Comparison of ENCODE assay signal across 16 cellular contexts in the genomic region with DNA sequence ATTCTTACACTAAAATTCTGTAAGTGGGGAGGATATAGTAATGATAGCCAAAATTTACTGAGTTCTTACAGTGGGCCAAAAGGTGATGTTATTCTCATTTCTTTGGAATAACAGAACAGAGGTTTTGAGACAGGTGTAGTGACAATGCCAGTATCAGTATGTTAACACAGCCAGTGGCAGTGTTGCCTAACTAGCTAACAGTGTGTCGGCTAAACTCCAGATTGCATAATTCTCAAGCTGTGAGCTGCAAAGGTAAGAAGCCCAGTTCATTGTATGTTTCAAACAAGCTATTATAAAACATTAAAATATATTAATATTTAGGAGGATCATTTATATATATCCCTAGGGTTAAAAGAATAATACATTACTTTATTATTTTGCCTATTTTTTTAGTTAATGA.
A peak's percentile ranks its signal among the peaks of the same experiment; 100 is the strongest.
DNase-seq lines count a peak whose midpoint lies in the region; ATAC-seq and TF ChIP-seq lines count a peak whose summit lies in the region.
"Had no signal": no experiment of that assay in that cellular context is flagged by ENCODE, and none has a peak within 500 bp of the region (broad histone marks: within the 10 kb centered on the region; RNA-seq: fewer than 3 reads in every experiment).

No MANE protein-coding gene starts in this region.

- peak; percentile 27 for DNase-seq in Ammon's horn (ENCODE audit: low spot score)
- DNase-seq in HuH-7.5 (ENCODE audit: low spot score) = peak; percentile 25
- peak; percentile 83 for DNase-seq in epithelial cell of esophagus (ENCODE audit: low read depth)
- DNase-seq in stimulated activated CD4-positive, alpha-beta T cell treated with anti-CD3 and anti-CD28 coated beads, Interleukin-12 subunit alpha, Interleukin-12 subunit beta, amount 100 ng/mL, for 4 hours = no peak
- DNase-seq in NCI-H2107 treated with DMSO at 0.1 percent for 48 hours (lab: John Stamatoyannopoulos, UW; ENCODE audit: unreplicated experiment) = no peak
- DNase-seq: effector memory CD8-positive, alpha-beta T cell; hippocampal formation; naive thymus-derived CD4-positive, alpha-beta T cell; NCI-H1930; stimulated activated CD4-positive, alpha-beta T cell treated with anti-CD3 and anti-CD28 coated beads, Interleukin-1b, Interleukin-23, amount 100 ng/mL, for 48 hours had no signal

- H3K4me1 Mint-ChIP-seq in nephron = peaks cover 19% of the 10 kb centered on the region
- H3K4me1 Mint-ChIP-seq: central memory CD8-positive, alpha-beta T cell had no signal

- TF ChIP-seq CTCF in epithelial cell of esophagus (IDR thresholded peaks at IDR 0.05; ENCODE audit: insufficient read depth, low read depth, low read length, missing control alignments) (no peak), nephron (IDR thresholded peaks at IDR 0.05; ENCODE audit: unreplicated experiment in 3 of 3) (no peak)

- peak overlapping the region in 2 of 3 experiments; percentile 59 to 75 for H3K4me3 Mint-ChIP-seq in nephron
- H3K4me3 Mint-ChIP-seq: central memory CD8-positive, alpha-beta T cell; effector memory CD8-positive, alpha-beta T cell; naive thymus-derived CD4-positive, alpha-beta T cell; T-helper 1 cell treated with Interleukin-12 subunit alpha and Interleukin-12 subunit beta and Interleukin-4 antibody, amounts not matched to agents 30 μg/mL and 1 μg/mL, for 36 hours had no signal

- H3K9me3 Mint-ChIP-seq in nephron = no peaks in the 10 kb centered on the region
- H3K9me3 Mint-ChIP-seq: activated T-helper 2 cell treated with anti-CD3 and anti-CD28 coated beads, Interferon-gamma antibody, Interleukin-2, Interleukin-4, amounts not matched to agents 10 μg/mL and 5 μg/mL and 100 μg/mL, durations not matched to agents 14 hours and 24 hours and 36 hours; central memory CD8-positive, alpha-beta T cell; effector memory CD8-positive, alpha-beta T cell; T-helper 1 cell treated with Interleukin-12 subunit alpha and Interleukin-12 subunit beta and Interleukin-4 antibody, amounts not matched to agents 30 μg/mL and 1 μg/mL, for 36 hours had no signal

- no peak overlapping the region for H3K4me3 ChIP-seq in epithelial cell of esophagus (ENCODE audit: low read length)

- H3K27ac Mint-ChIP-seq in nephron = peak overlapping the region in 2 of 3 experiments; percentile 66 to 88
- H3K27ac Mint-ChIP-seq: activated T-helper 2 cell treated with anti-CD3 and anti-CD28 coated beads, Interferon-gamma antibody, Interleukin-2, Interleukin-4, amounts not matched to agents 10 μg/mL and 5 μg/mL and 100 μg/mL, durations not matched to agents 14 hours and 24 hours and 36 hours; effector memory CD8-positive, alpha-beta T cell; naive thymus-derived CD4-positive, alpha-beta T cell; T-helper 1 cell treated with Interleukin-12 subunit alpha and Interleukin-12 subunit beta and Interleukin-4 antibody, amounts not matched to agents 30 μg/mL and 1 μg/mL, for 36 hours had no signal

- no peaks in the 10 kb centered on the region for H3K27me3 Mint-ChIP-seq in nephron (ENCODE audit: low read depth)
- H3K27me3 Mint-ChIP-seq: central memory CD8-positive, alpha-beta T cell; effector memory CD8-positive, alpha-beta T cell; naive thymus-derived CD4-positive, alpha-beta T cell had no signal

- no peaks in the 10 kb centered on the region for H3K36me3 Mint-ChIP-seq in nephron (ENCODE audit: low read depth)

- ATAC-seq in GM19455 (IDR thresholded peaks at IDR 0.05; ENCODE audit: unreplicated experiment) (no peak), GM19463 (IDR thresholded peaks at IDR 0.05; ENCODE audit: unreplicated experiment) (no peak)
- ATAC-seq: effector memory CD8-positive, alpha-beta T cell; naive thymus-derived CD4-positive, alpha-beta T cell had no signal

Comparison
In these comparisons a context has a peak if more than half of its experiments do, and no peak if none do; other contexts are left out.
1. DNase-seq: peak in Ammon's horn (single experiment), HuH-7.5 (single experiment) and epithelial cell of esophagus (single experiment); none in stimulated activated CD4-positive, alpha-beta T cell treated with anti-CD3 and anti-CD28 coated beads, Interleukin-12 subunit alpha, Interleukin-12 subunit beta, amount 100 ng/mL, for 4 hours (single experiment) and NCI-H2107 treated with DMSO at 0.1 percent for 48 hours (single experiment).